Comparison of ENCODE assay signal across 8 cellular contexts in genomic region chr9:94639045-94639995, GRCh38. TPM values are rescaled to one million over a fixed set of nuclear protein-coding genes. Genes with fewer than 3 reads are reported as not detected.
DNase-seq lines count a peak whose midpoint lies in the region; ATAC-seq, FAIRE-seq and TF ChIP-seq lines count a peak whose summit lies in the region.

Gene FBP1, minus strand, starts transcription at chr9:94639518. Its CDS starts 208 bp downstream, at chr9:94639310.

- no peak for TF ChIP-seq CTCF in bronchial epithelial cell (IDR thresholded peaks at IDR 0.05; ENCODE audit: insufficient read depth, low read length, severe bottlenecking)
- no peak for TF ChIP-seq CTCF in HepG2 (CRISPR knock-in tag; IDR thresholded peaks at IDR 0.05)

- POLR2A ChIA-PET in HepG2 (lab: Yijun Ruan, JAX), result no interaction called here

- H2AFZ ChIP-seq in HepG2 (ENCODE audit: low read length), result no peak within 1 kb of the TSS

- peak; percentile 24 for DNase-seq in T-helper 9 cell
- DNase-seq in bronchial epithelial cell (ENCODE audit: low read depth), result no peak
- DNase-seq in HepG2 (ENCODE audit: low spot score), result no peak
- DNase-seq in stimulated activated CD8-positive, alpha-beta memory T cell treated with anti-CD3 and anti-CD28 coated beads, Interleukin-12 subunit alpha, Interleukin-12 subunit beta, amount 100 ng/mL, for 1 hour (ENCODE audit: low read depth), result peak; percentile 15
- DNase-seq in HuH-7.5 (ENCODE audit: low spot score), result no peak

- H3K9me3 ChIP-seq in BLaER1 treated with 17β-estradiol and CSF1 and Interleukin-3, amounts not matched to agents 10 nM and 100 nM (replicated peaks in 1 of 11), result peaks cover 0 to 10% (median 8%) of the 10 kb centered on the region in 11 experiments; a peak in 12 of 22 replicates
- H3K9me3 ChIP-seq in HepG2 (ENCODE audit: low read length), result no peaks in the 10 kb centered on the region

- BruUV-seq in HepG2 (replicated peaks; lab: Mats Ljungman, UMichigan), result no TSS peak

- TF ChIP-seq POLR2A in HepG2 (IDR thresholded peaks at IDR 0.05; ENCODE audit: insufficient read depth in 1 of 2, low read depth in 2 of 2, low read length in 2 of 2), result no peak

- in situ Hi-C loops in HepG2 (cut with HindIII; ENCODE audit: extremely low pct_ligation_motif_present, low pct_unique_long_range_greater_than_20kb), result no loop called here

- no peaks in the 10 kb centered on the region for H3K79me2 ChIP-seq in HepG2 (ENCODE audit: insufficient read depth, low read length)

- H3K4me2 ChIP-seq in BLaER1 treated with 17β-estradiol and CSF1 and Interleukin-3, amounts not matched to agents 10 nM and 100 nM, result peak within 1 kb of the TSS; percentile 75 to 98 (median 89)
- H3K4me2 ChIP-seq in HepG2 (ENCODE audit: low read depth, low read length), result peak within 1 kb of the TSS; percentile 41

- peaks cover 16 to 43% (median 39%) of the 10 kb centered on the region in 10 experiments for H3K4me1 ChIP-seq in BLaER1 treated with 17β-estradiol and CSF1 and Interleukin-3, amounts not matched to agents 10 nM and 100 nM
- peaks cover 10% of the 10 kb centered on the region; the same call in 1 of the 2 replicates for H3K4me1 ChIP-seq in HepG2 (ENCODE audit: insufficient read depth, low read length)

- H3K27me3 ChIP-seq in BLaER1 treated with 17β-estradiol and CSF1 and Interleukin-3, amounts not matched to agents 10 nM and 100 nM, result peaks cover 19 to 35% (median 28%) of the 10 kb centered on the region in 11 experiments
- H3K27me3 ChIP-seq in bronchial epithelial cell (ENCODE audit: control insufficient read depth, insufficient read depth, low read length) (peaks cover 11% of the 10 kb centered on the region), HepG2 (ENCODE audit: control insufficient read depth in 1 of 2, insufficient read depth in 2 of 2, low read length in 2 of 2) (peaks cover 4 to 19% of the 10 kb centered on the region in 2 experiments; a peak in 3 of 5 replicates)

- CTCF ChIA-PET in HepG2 (lab: Yijun Ruan, JAX; ENCODE audit: low intra/inter-chr PET ratio, low total read pairs), result no interaction called here

- H3K9ac ChIP-seq in BLaER1 treated with 17β-estradiol and CSF1 and Interleukin-3, amounts not matched to agents 10 nM and 100 nM, result peak within 1 kb of the TSS in 10 of 11 experiments; percentile 12 to 72 (median 60); a peak in 19 of 22 replicates
- no peak within 1 kb of the TSS for H3K9ac ChIP-seq in HepG2 (ENCODE audit: insufficient read depth, low read depth, low read length)

- WGBS in HepG2 (ENCODE audit: low lambda C conversion rate), result 75% methylated on average over 43 of the region's 80 CpGs

- no peak for TF ChIP-seq EP300 in HepG2 (IDR thresholded peaks at IDR 0.05; ENCODE audit: low read depth in 2 of 2, low read length in 2 of 2)
- TF ChIP-seq EP300 in HepG2 (CRISPR knock-in tag; IDR thresholded peaks at IDR 0.05; ENCODE audit: borderline replicate concordance), result no peak

- peak within 1 kb of the TSS; percentile 51 to 75 (median 61) for H3K4me3 ChIP-seq in BLaER1 treated with 17β-estradiol and CSF1 and Interleukin-3, amounts not matched to agents 10 nM and 100 nM
- peak within 1 kb of the TSS; percentile 40 for H3K4me3 ChIP-seq in bronchial epithelial cell (ENCODE audit: low read depth, low read length)
- peak within 1 kb of the TSS in 1 of 3 experiments; percentile 48; a peak in 2 of 6 replicates for H3K4me3 ChIP-seq in HepG2 (replicated peaks in 1 of 3; ENCODE audit: insufficient read depth in 1 of 3, low read depth in 2 of 3, low read length in 3 of 3)

- H3K36me3 ChIP-seq in BLaER1 treated with 17β-estradiol and CSF1 and Interleukin-3, amounts not matched to agents 10 nM and 100 nM, result no peaks in the 10 kb centered on the region
- H3K36me3 ChIP-seq in bronchial epithelial cell (ENCODE audit: control insufficient read depth, insufficient read depth, low read length), result no peaks in the 10 kb centered on the region
- no peaks in the 10 kb centered on the region for H3K36me3 ChIP-seq in HepG2 (replicated peaks in 1 of 2; ENCODE audit: control insufficient read depth in 1 of 2, insufficient read depth in 2 of 2, low read length in 2 of 2)

- ATAC-seq in HG02588 (IDR thresholded peaks at IDR 0.05; ENCODE audit: unreplicated experiment) (peak; percentile 56), HepG2 (peak; percentile 57), HG02884 (IDR thresholded peaks at IDR 0.05; ENCODE audit: unreplicated experiment) (no peak)

- no peak for TF ChIP-seq RAD21 in HepG2 (CRISPR knock-in tag; IDR thresholded peaks at IDR 0.05)

- intact Hi-C loops in HepG2 (cut with micrococcal nuclease; ENCODE audit: unreplicated experiment), result no loop called here

- FAIRE-seq in bronchial epithelial cell (lab: Jason Lieb, UNC), result no peak
- no peak for FAIRE-seq in HepG2 (lab: Jason Lieb, UNC)

- H3K27ac ChIP-seq in BLaER1 treated with 17β-estradiol and CSF1 and Interleukin-3, amounts not matched to agents 10 nM and 100 nM, result peak within 1 kb of the TSS in 10 of 11 experiments; percentile 4 to 72 (median 50); a peak in 14 of 22 replicates
- H3K27ac ChIP-seq in HepG2 (ENCODE audit: extremely low read length, insufficient read depth, low read length), result no peak within 1 kb of the TSS

- H4K20me1 ChIP-seq in BLaER1 treated with 17β-estradiol and CSF1 and Interleukin-3, amounts not matched to agents 10 nM and 100 nM, result no peaks in the 10 kb centered on the region
- H4K20me1 ChIP-seq in HepG2 (ENCODE audit: insufficient read depth, low read length), result no peaks in the 10 kb centered on the region

TF ChIP-seq in HepG2, 621 proteins besides CTCF, POLR2A, EP300 and RAD21:
- no peak for TF ChIP-seq SOX6 (IDR thresholded peaks at IDR 0.05)
- no peak for TF ChIP-seq SOX6 (CRISPR knock-in tag; IDR thresholded peaks at IDR 0.05)
- peak; percentile 79 for TF ChIP-seq ZNF768 (CRISPR knock-in tag; IDR thresholded peaks at IDR 0.05)
- TF ChIP-seq ZNF10 (CRISPR knock-in tag; IDR thresholded peaks at IDR 0.05; ENCODE audit: borderline replicate concordance, low read depth), result no peak
- no peak for TF ChIP-seq ZNF484 (CRISPR knock-in tag; IDR thresholded peaks at IDR 0.05; ENCODE audit: borderline replicate concordance, low read depth)
- TF ChIP-seq TBX2 (CRISPR knock-in tag; IDR thresholded peaks at IDR 0.05; ENCODE audit: borderline replicate concordance), result no peak
- TF ChIP-seq ZNF510 (CRISPR knock-in tag; IDR thresholded peaks at IDR 0.05; ENCODE audit: low read depth), result no peak
- 0 out of 2 replicates have a peak, but pooled peaks have one; percentile 22 for TF ChIP-seq DNMT1 (CRISPR knock-in tag; IDR thresholded peaks at IDR 0.05)

RNA-seq across cellular contexts. Expression of gene FBP1, which starts in this region (rescaled TPM):
- 0.13 TPM in 1 of 2 replicates, not detected in the other for total RNA-seq in bronchial epithelial cell
- 0.28 and 0.29 TPM in 2 replicates for total RNA-seq in HepG2 (2016; rRNA removed; fragmentation: Illumina TruSeq; extraction: Trizol)
- not detected in 2 replicates for total RNA-seq in HepG2 (2016; cell fraction: cytosol; rRNA removed; fragmentation: Illumina TruSeq; extraction: Trizol; ENCODE audit: low read depth)
- total RNA-seq in HepG2 (2016; cell fraction: insoluble cytoplasmic fraction; rRNA removed; fragmentation: Illumina TruSeq; extraction: Trizol), result not detected in 2 replicates
- 0.12 and 0.17 TPM in 2 replicates for total RNA-seq in HepG2 (2016; cell fraction: membrane; rRNA removed; fragmentation: Illumina TruSeq; extraction: Trizol)
- not detected in 2 replicates for total RNA-seq in HepG2 (2016; cell fraction: nucleus; rRNA removed; fragmentation: Illumina TruSeq; extraction: Trizol)
- 0.22 and 0.53 TPM in 2 replicates for polyA plus RNA-seq in HepG2 (2011; rRNA removed)
- polyA plus RNA-seq in HepG2 (2011; cell fraction: cytosol; rRNA removed), result 0.17 and 0.32 TPM in 2 replicates
- polyA plus RNA-seq in HepG2 (2011; cell fraction: nucleus; rRNA removed), result 0.14 TPM in 2 replicates
- polyA plus RNA-seq in HepG2 (2012), result 0.83 and 1.6 TPM in 2 replicates
- 0.16 and 0.26 TPM in 2 replicates for polyA plus RNA-seq in HepG2 (2016; cell fraction: cytosol; fragmentation: Illumina TruSeq; extraction: Trizol; ENCODE audit: low read depth)
- polyA plus RNA-seq in HepG2 (2016; cell fraction: insoluble cytoplasmic fraction; fragmentation: Illumina TruSeq; extraction: Trizol; ENCODE audit: low read depth), result 0.24 TPM in 1 of 2 replicates, not detected in the other
- polyA plus RNA-seq in HepG2 (2016; cell fraction: membrane; fragmentation: Illumina TruSeq; extraction: Trizol; ENCODE audit: low read depth), result 0.18 and 0.47 TPM in 2 replicates
- not detected in 2 replicates for polyA plus RNA-seq in HepG2 (2016; cell fraction: nucleus; fragmentation: Illumina TruSeq; extraction: Trizol; ENCODE audit: insufficient read depth, low read depth)
- polyA minus RNA-seq in HepG2 (2011; rRNA and poly(A)+ RNA removed; ENCODE audit: low replicate concordance), result 0.23 TPM in 1 of 2 replicates, not detected in the other
- polyA minus RNA-seq in HepG2 (2011; cell fraction: cytosol; rRNA and poly(A)+ RNA removed), result not detected in 2 replicates
- not detected in 2 replicates for polyA minus RNA-seq in HepG2 (2011; cell fraction: nucleus; rRNA and poly(A)+ RNA removed)

Comparison
In these comparisons a context has a peak if more than half of its experiments do, and no peak if none do; other contexts are left out.
1. DNase-seq: peak in T-helper 9 cell (single experiment) and stimulated activated CD8-positive, alpha-beta memory T cell treated with anti-CD3 and anti-CD28 coated beads, Interleukin-12 subunit alpha, Interleukin-12 subunit beta, amount 100 ng/mL, for 1 hour (single experiment); none in bronchial epithelial cell (single experiment), HepG2 (single experiment) and HuH-7.5 (single experiment).